ENCODE assay signal across 8 cellular contexts in genomic region chr6:33694401-33694931, GRCh38. TPM values are rescaled to one million over a fixed set of nuclear protein-coding genes. Genes with fewer than 3 reads are reported as not detected.
DNase-seq lines count a peak whose midpoint lies in the region; ATAC-seq and TF ChIP-seq lines count a peak whose summit lies in the region.

No MANE protein-coding gene starts in this region.

- H3K4me3 ChIP-seq in psoas muscle (no peak overlapping the region), colonic mucosa (no peak overlapping the region)

- peaks cover 3 to 49% of the 10 kb centered on the region in 2 donors for H3K36me3 ChIP-seq in psoas muscle (ENCODE audit: insufficient read depth in 1 of 2, low read depth in 1 of 2)
- H3K36me3 ChIP-seq in colonic mucosa, result peaks cover 16% of the 10 kb centered on the region

- H3K27me3 ChIP-seq in psoas muscle (ENCODE audit: insufficient read depth in 3 of 3, low read length in 2 of 3), result no peaks in the 10 kb centered on the region
- no peaks in the 10 kb centered on the region for H3K27me3 ChIP-seq in colonic mucosa

- intact Hi-C loops in psoas muscle (cut with DNase I), result no loop called here
- intact Hi-C loops in colonic mucosa (cut with DNase I), result no loop called here
- intact Hi-C loops in posterior vena cava (cut with DNase I), result no loop called here

- H3K27ac ChIP-seq in psoas muscle (peak overlapping the region; percentile 81), colonic mucosa (no peak overlapping the region)

- H3K9me3 ChIP-seq in psoas muscle, result no peaks in the 10 kb centered on the region
- H3K9me3 ChIP-seq in colonic mucosa, result no peaks in the 10 kb centered on the region

- DNase-seq in LHCN-M2 (ENCODE audit: low read depth), result peak; percentile 87
- peak; percentile 73 to 82 for DNase-seq in activated CD4-positive, alpha-beta T cell treated with anti-CD3 and anti-CD28 coated beads, Interleukin-2, amount 50 U/mL, for 48 hours
- DNase-seq in effector CD4-positive, alpha-beta T cell, result peak; percentile 63
- DNase-seq in psoas muscle, result peak in 1 of 2 donors; percentile 58
- DNase-seq in NCI-H146 (lab: John Stamatoyannopoulos, UW), result no peak
- DNase-seq in colonic mucosa, result no peak
- no peak for DNase-seq in posterior vena cava (ENCODE audit: low spot score)
- no peak for DNase-seq in AML-193 (lab: John Stamatoyannopoulos, UW)

- WGBS in psoas muscle, 3 donors, result 31 to 53% (median 50%) methylated on average over 17 to 19 of the region's 19 CpGs

- no peak overlapping the region for H3K9ac ChIP-seq in colonic mucosa (ENCODE audit: low read depth in 2 of 2, low read length in 2 of 2)

- no peak for TF ChIP-seq CTCF in psoas muscle (IDR thresholded peaks at IDR 0.05)
- TF ChIP-seq CTCF in colonic mucosa (IDR thresholded peaks at IDR 0.05), result no peak

- H3K4me1 ChIP-seq in psoas muscle (peaks cover 62% of the 10 kb centered on the region), colonic mucosa (no peaks in the 10 kb centered on the region)

- ATAC-seq in psoas muscle, result peak; percentile 22 to 30 (median 23)

RNA-seq across cellular contexts. Expression of gene UQCC2, which starts 17.0 kb away (rescaled TPM):
- total RNA-seq in LHCN-M2 (2014; rRNA removed), result 36.4 and 48.7 TPM in 2 replicates
- polyA plus RNA-seq in LHCN-M2 (2012), result 288 TPM
- total RNA-seq in psoas muscle, result 100 to 1,000 TPM; 118 to 184 (median 145) TPM
- polyA plus RNA-seq in psoas muscle, result 100 to 1,000 TPM; 129 to 158 (median 141) TPM
- total RNA-seq in colonic mucosa, result 10 to 100 TPM; 45.0 to 81.7 TPM
- 10 to 100 TPM; 39.7 to 42.3 TPM for total RNA-seq in posterior vena cava

RNA-seq across cellular contexts. Expression of gene IP6K3, which starts 52.2 kb away (rescaled TPM):
- total RNA-seq in LHCN-M2 (2014; rRNA removed), result 62.6 and 88.2 TPM in 2 replicates
- polyA plus RNA-seq in LHCN-M2 (2012), result 41.8 TPM
- 100 to 1,000 TPM; 113 to 363 (median 306) TPM for total RNA-seq in psoas muscle
- polyA plus RNA-seq in psoas muscle, result 100 to 1,000 TPM in 2 of 3 donors, 10 to 100 TPM in 1; 95.7 to 220 (median 175) TPM
- total RNA-seq in colonic mucosa, result under 1 TPM; 0.17 to 0.29 TPM
- total RNA-seq in posterior vena cava, result under 1 TPM; 0.19 to 0.32 TPM

Comparison
In these comparisons a context has a peak if more than half of its experiments do, and no peak if none do; other contexts are left out.
1. DNase-seq: peak in LHCN-M2 (single experiment), activated CD4-positive, alpha-beta T cell treated with anti-CD3 and anti-CD28 coated beads, Interleukin-2, amount 50 U/mL, for 48 hours (2 of 2) and effector CD4-positive, alpha-beta T cell (single experiment); none in NCI-H146 (single experiment), colonic mucosa (single experiment), posterior vena cava (single experiment) and AML-193 (0 of 2).
2. RNA of gene IP6K3, which starts 52.2 kb away (total RNA-seq): 113 to 363 TPM in psoas muscle and 62.6 to 88.2 TPM in LHCN-M2; 0.19 to 0.32 TPM in posterior vena cava and 0.17 to 0.29 TPM in colonic mucosa; every median in the first group is over 10 times any median in the second.